In the genomic region with DNA sequence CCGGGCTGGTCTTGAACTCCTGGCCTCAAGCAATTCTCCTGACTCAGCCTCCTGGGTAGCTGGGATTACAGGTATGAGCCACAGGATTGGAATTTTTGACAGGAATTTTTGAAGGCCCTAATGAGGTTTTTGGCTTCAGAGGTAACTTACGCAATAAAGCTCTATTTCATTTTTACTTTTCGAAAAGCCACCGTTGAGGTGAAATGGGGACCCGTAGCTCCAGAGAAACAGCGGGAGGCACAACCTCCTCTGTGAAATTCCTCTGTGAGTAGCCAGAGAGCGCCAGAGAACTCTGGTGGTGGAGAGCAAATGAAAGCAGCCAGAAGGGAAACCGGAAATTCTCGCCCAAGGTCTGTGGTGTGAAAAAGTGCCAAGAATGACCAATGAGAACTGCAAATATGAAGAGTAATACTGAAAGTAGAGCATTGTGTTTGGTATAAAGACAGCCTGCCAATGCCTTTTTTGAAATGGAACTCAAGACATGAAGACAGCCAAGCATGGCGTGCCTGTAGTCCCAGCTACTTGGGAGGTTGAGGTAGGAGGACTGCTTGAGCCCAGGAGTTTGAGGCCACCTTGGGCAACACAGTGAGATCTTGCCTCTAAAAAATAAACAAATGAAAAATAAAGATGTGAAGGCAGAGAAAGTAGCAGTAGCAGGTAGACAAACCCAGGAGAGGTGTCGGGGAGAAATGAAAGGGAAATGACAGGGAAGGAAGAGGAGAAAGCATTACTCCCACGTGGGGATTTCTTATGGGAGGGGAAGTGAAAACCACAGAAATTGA, we compare ENCODE assay signal across 1 cellular context.
TF ChIP-seq lines count a peak whose summit lies in the region.

No MANE protein-coding gene starts in this region.

TF ChIP-seq in K562, 482 proteins besides CTCF, POLR2A, EP300 and RAD21 (continued from another document and continues in another):
- TF ChIP-seq NFRKB (IDR thresholded peaks at IDR 0.05; ENCODE audit: low read depth) (no peak), ERF (CRISPR knock-in tag; IDR thresholded peaks at IDR 0.05) (no peak), BHLHE40 (IDR thresholded peaks at IDR 0.05; ENCODE audit: low read length) (no peak), ZBED1 (IDR thresholded peaks at IDR 0.05) (no peak), TEAD4 (IDR thresholded peaks at IDR 0.05; ENCODE audit: low read length) (peak; percentile 21; the same call in 1 of the 2 replicates), TEAD4 (CRISPR knock-in tag; IDR thresholded peaks at IDR 0.05; ENCODE audit: borderline replicate concordance) (no peak), DMBX1 (CRISPR knock-in tag; IDR thresholded peaks at IDR 0.05; ENCODE audit: borderline replicate concordance) (peak; percentile 56; the same call in 1 of the 2 replicates), ELF1 (tag; IDR thresholded peaks at IDR 0.05) (peak; percentile 83), KAT7 (CRISPR knock-in tag; IDR thresholded peaks at IDR 0.05; ENCODE audit: borderline replicate concordance) (no peak), GTF2A2 (tag; IDR thresholded peaks at IDR 0.05) (no peak), RBM34 (IDR thresholded peaks at IDR 0.05; ENCODE audit: borderline replicate concordance, insufficient read depth, low read length) (no peak), HMGN3 (IDR thresholded peaks at IDR 0.05; ENCODE audit: borderline replicate concordance, extremely low read depth, insufficient read length, low read depth, low read length) (no peak), ZNF212 (CRISPR knock-in tag; IDR thresholded peaks at IDR 0.05) (no peak), ZNF778 (CRISPR knock-in tag; IDR thresholded peaks at IDR 0.05) (no peak), BRD9 (IDR thresholded peaks at IDR 0.05; ENCODE audit: low read depth, partially characterized antibody) (peak; percentile 47), ARID1B (IDR thresholded peaks at IDR 0.05) (peak; percentile 41; the same call in 1 of the 2 replicates), SLC30A9 (CRISPR knock-in tag; IDR thresholded peaks at IDR 0.05) (no peak), SNRNP70 (optimal IDR thresholded peaks at IDR 0.05; ENCODE audit: low read depth, low read length) (no peak), SMAD1 (IDR thresholded peaks at IDR 0.05; ENCODE audit: low read depth, low read length, partially characterized antibody) (no peak), NELFE (IDR thresholded peaks at IDR 0.05; ENCODE audit: insufficient read depth, insufficient read length) (no peak), ARNT (IDR thresholded peaks at IDR 0.05) (peak in 1 of 2 experiments; percentile 80; a peak in 1 of 4 replicates), KDM2B (CRISPR knock-in tag; IDR thresholded peaks at IDR 0.05) (no peak), HCFC1 (IDR thresholded peaks at IDR 0.05; ENCODE audit: low read depth, low read length) (peak; percentile 17; the same call in 1 of the 2 replicates), ZNF347 (CRISPR knock-in tag; IDR thresholded peaks at IDR 0.05; ENCODE audit: low read depth) (no peak), ZNF707 (CRISPR knock-in tag; conservative IDR thresholded peaks at IDR 0.05) (no peak), ZKSCAN1 (IDR thresholded peaks at IDR 0.05; ENCODE audit: low read depth, low read length) (peak; percentile 13; the same call in 1 of the 2 replicates), RBBP5 (IDR thresholded peaks at IDR 0.05; ENCODE audit: borderline replicate concordance, insufficient read depth, low read length, poor library complexity, severe bottlenecking) (no peak), SMARCA5 (IDR thresholded peaks at IDR 0.05) (peak; percentile 79), NCOA4 (IDR thresholded peaks at IDR 0.05; ENCODE audit: partially characterized antibody) (no peak), KAT8 (IDR thresholded peaks at IDR 0.05; ENCODE audit: low read depth) (peak; percentile 52; the same call in 1 of the 2 replicates)
- TF ChIP-seq, protein P1, sequence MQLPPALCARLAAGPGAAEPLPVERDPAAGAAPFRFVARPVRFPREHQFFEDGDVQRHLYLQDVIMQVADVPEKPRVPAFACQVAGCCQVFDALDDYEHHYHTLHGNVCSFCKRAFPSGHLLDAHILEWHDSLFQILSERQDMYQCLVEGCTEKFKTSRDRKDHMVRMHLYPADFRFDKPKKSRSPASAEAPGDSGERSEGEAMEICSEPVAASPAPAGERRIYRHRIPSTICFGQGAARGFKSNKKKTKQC (CRISPR knock-in tag; IDR thresholded peaks at IDR 0.05): no peak
- TF ChIP-seq, protein P2, sequence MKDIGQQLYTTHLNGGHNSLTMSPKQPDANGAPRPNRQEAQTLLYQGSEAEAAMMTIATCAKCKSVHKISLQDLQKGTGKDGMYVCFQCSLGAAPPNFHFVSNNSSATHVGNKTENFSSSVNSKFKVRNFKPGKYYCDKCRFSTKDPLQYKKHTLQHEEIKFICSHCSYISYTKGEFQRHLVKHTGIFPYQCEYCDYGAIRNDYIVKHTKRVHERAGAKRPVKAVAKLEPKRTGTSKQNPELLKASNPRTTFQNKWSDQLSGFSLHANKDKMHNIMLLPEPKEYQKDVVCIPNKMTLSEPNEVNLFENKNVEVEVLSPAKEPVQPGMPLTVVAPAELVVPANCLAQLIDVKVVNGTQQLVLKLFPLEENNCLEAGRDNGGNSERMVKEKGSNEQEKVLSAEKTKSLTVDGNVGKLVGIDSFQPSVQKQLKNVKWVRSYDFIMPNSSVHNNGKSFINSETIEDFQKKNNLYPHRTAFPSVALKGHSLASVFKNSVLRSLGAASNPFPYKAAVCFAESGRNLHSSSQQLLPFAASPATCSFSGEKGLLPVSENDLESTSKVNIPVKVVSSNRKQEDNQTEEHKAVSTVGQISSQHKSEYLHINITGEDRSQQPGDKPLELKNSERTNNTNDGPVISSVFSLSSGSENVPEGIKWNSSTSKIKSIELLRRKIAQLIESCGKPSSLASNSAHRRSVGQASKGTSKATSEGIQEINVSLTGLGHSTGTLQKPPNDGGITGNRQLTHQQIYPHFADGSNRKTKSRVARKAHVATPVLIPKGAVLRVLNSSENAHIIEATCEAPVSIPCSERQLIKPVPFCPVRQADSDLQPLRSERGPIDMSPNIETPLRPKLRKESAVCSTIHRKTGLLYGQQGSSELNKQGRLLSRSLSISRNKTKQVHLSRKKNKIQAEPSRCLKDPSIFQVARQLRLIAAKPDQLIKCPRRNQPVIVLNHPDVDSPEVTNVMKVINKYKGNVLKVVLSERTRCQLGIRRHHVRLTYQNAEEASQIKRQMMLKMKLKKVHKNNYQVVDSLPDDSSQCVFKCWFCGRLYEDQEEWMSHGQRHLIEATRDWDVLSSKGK (CRISPR knock-in tag; IDR thresholded peaks at IDR 0.05): no peak
- TF ChIP-seq, protein P3, sequence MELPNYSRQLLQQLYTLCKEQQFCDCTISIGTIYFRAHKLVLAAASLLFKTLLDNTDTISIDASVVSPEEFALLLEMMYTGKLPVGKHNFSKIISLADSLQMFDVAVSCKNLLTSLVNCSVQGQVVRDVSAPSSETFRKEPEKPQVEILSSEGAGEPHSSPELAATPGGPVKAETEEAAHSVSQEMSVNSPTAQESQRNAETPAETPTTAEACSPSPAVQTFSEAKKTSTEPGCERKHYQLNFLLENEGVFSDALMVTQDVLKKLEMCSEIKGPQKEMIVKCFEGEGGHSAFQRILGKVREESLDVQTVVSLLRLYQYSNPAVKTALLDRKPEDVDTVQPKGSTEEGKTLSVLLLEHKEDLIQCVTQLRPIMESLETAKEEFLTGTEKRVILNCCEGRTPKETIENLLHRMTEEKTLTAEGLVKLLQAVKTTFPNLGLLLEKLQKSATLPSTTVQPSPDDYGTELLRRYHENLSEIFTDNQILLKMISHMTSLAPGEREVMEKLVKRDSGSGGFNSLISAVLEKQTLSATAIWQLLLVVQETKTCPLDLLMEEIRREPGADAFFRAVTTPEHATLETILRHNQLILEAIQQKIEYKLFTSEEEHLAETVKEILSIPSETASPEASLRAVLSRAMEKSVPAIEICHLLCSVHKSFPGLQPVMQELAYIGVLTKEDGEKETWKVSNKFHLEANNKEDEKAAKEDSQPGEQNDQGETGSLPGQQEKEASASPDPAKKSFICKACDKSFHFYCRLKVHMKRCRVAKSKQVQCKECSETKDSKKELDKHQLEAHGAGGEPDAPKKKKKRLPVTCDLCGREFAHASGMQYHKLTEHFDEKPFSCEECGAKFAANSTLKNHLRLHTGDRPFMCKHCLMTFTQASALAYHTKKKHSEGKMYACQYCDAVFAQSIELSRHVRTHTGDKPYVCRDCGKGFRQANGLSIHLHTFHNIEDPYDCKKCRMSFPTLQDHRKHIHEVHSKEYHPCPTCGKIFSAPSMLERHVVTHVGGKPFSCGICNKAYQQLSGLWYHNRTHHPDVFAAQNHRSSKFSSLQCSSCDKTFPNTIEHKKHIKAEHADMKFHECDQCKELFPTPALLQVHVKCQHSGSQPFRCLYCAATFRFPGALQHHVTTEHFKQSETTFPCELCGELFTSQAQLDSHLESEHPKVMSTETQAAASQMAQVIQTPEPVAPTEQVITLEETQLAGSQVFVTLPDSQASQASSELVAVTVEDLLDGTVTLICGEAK (IDR thresholded peaks at IDR 0.05): no peak
- TF ChIP-seq, protein P3 (CRISPR knock-in tag; IDR thresholded peaks at IDR 0.05): no peak
- TF ChIP-seq, protein P4, sequence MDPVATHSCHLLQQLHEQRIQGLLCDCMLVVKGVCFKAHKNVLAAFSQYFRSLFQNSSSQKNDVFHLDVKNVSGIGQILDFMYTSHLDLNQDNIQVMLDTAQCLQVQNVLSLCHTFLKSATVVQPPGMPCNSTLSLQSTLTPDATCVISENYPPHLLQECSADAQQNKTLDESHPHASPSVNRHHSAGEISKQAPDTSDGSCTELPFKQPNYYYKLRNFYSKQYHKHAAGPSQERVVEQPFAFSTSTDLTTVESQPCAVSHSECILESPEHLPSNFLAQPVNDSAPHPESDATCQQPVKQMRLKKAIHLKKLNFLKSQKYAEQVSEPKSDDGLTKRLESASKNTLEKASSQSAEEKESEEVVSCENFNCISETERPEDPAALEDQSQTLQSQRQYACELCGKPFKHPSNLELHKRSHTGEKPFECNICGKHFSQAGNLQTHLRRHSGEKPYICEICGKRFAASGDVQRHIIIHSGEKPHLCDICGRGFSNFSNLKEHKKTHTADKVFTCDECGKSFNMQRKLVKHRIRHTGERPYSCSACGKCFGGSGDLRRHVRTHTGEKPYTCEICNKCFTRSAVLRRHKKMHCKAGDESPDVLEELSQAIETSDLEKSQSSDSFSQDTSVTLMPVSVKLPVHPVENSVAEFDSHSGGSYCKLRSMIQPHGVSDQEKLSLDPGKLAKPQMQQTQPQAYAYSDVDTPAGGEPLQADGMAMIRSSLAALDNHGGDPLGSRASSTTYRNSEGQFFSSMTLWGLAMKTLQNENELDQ (CRISPR knock-in tag; IDR thresholded peaks at IDR 0.05; ENCODE audit: borderline replicate concordance): no peak
- TF ChIP-seq, protein P5, sequence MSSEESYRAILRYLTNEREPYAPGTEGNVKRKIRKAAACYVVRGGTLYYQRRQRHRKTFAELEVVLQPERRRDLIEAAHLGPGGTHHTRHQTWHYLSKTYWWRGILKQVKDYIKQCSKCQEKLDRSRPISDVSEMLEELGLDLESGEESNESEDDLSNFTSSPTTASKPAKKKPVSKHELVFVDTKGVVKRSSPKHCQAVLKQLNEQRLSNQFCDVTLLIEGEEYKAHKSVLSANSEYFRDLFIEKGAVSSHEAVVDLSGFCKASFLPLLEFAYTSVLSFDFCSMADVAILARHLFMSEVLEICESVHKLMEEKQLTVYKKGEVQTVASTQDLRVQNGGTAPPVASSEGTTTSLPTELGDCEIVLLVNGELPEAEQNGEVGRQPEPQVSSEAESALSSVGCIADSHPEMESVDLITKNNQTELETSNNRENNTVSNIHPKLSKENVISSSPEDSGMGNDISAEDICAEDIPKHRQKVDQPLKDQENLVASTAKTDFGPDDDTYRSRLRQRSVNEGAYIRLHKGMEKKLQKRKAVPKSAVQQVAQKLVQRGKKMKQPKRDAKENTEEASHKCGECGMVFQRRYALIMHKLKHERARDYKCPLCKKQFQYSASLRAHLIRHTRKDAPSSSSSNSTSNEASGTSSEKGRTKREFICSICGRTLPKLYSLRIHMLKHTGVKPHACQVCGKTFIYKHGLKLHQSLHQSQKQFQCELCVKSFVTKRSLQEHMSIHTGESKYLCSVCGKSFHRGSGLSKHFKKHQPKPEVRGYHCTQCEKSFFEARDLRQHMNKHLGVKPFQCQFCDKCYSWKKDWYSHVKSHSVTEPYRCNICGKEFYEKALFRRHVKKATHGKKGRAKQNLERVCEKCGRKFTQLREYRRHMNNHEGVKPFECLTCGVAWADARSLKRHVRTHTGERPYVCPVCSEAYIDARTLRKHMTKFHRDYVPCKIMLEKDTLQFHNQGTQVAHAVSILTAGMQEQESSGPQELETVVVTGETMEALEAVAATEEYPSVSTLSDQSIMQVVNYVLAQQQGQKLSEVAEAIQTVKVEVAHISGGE (CRISPR knock-in tag; IDR thresholded peaks at IDR 0.05): no peak
